ENCODE assay signal across 27 cellular contexts in genomic region chr15:88612186-88612796, GRCh38. TPM values are rescaled to one million over a fixed set of nuclear protein-coding genes. Genes with fewer than 3 reads are reported as not detected.
DNase-seq lines count a peak whose midpoint lies in the region; ATAC-seq and TF ChIP-seq lines count a peak whose summit lies in the region.
"Had no signal": no experiment of that assay in that cellular context is flagged by ENCODE, and none has a peak within 500 bp of the region (broad histone marks: within the 10 kb centered on the region; RNA-seq: fewer than 3 reads in every experiment).

No MANE protein-coding gene starts in this region.

- no peaks in the 10 kb centered on the region for H3K9me3 Mint-ChIP-seq in WTC11
- no peaks in the 10 kb centered on the region for H3K9me3 Mint-ChIP-seq in effector memory CD8-positive, alpha-beta T cell
- H3K9me3 Mint-ChIP-seq: CD8-positive, alpha-beta T cell; T-cell had no signal

- no peak overlapping the region for H2BK15ac ChIP-seq in mesenchymal stem cell (ENCODE audit: low read depth, poor library complexity, severe bottlenecking)

- H3K27ac ChIP-seq in HEK293 (ENCODE audit: extremely low read depth, low read depth, low read length) (no peak overlapping the region), mesenchymal stem cell (ENCODE audit: low read length, poor library complexity, severe bottlenecking) (no peak overlapping the region), upper lobe of right lung (no peak overlapping the region)
- H3K27ac ChIP-seq: C4-2B, SJSA1 had no signal

- H3K4ac ChIP-seq in mesenchymal stem cell (ENCODE audit: low read depth in 1 of 2, low read length in 2 of 2): no peak overlapping the region

- peak overlapping the region; percentile 56 for H4K91ac ChIP-seq in mesenchymal stem cell (ENCODE audit: low read length)

- peak overlapping the region; percentile 36 for H3K4me3 Mint-ChIP-seq in WTC11
- no peak overlapping the region for H3K4me3 Mint-ChIP-seq in effector memory CD8-positive, alpha-beta T cell
- H3K4me3 Mint-ChIP-seq: B cell; CD8-positive, alpha-beta T cell; T-cell had no signal

- H3K79me1 ChIP-seq in mesenchymal stem cell (replicated peaks; ENCODE audit: low read length, poor library complexity, severe bottlenecking): no peaks in the 10 kb centered on the region

- CTCF ChIA-PET in HEK293 (lab: Yijun Ruan, JAX) (interaction anchor here (2.6 to 5.1 kb wide), 2 partner anchors 135 to 144 kb away, joined by 9 to 22 read pairs; partner anchors contain the start of genes MRPL46 and MRPS11), WTC11 (lab: Charles Lee) (interaction anchor here (1.0 to 2.9 kb wide), 3 partner anchors 8 to 145 kb away, joined by 3 to 13 read pairs (median 8); partner anchors contain the start of genes MRPL46 and MRPS11)

- H3K4me1 ChIP-seq in HEK293 (ENCODE audit: control insufficient read depth, insufficient read depth, low read length): no peaks in the 10 kb centered on the region; the same call in 1 of the 2 replicates
- peaks cover 13% of the 10 kb centered on the region for H3K4me1 ChIP-seq in mesenchymal stem cell (ENCODE audit: control insufficient read depth, insufficient read depth, low read depth, low read length)
- no peaks in the 10 kb centered on the region for H3K4me1 ChIP-seq in upper lobe of right lung

- no peak for DNase-seq in WTC11 (ENCODE audit: low spot score)
- no peak for DNase-seq in mesenchymal stem cell
- DNase-seq in upper lobe of right lung: no peak
- DNase-seq in effector memory CD8-positive, alpha-beta T cell: no peak
- no peak for DNase-seq in NCI-H1105 treated with DMSO at 0.1 percent for 48 hours (lab: John Stamatoyannopoulos, UW)
- DNase-seq in activated naive CD4-positive, alpha-beta T cell treated with anti-CD3 and anti-CD28 coated beads, Interleukin-2, amount 50 U/mL, for 16 hours: no peak
- DNase-seq: CD8-positive, alpha-beta T cell; DMS 273 treated with DMSO at 0.1 percent for 48 hours; DMS79; GDM1; NCI-H1048; NCI-H1436; NCI-H187; NCI-H2081 treated with DMSO at 0.1 percent for 48 hours; NCI-H2171; NCI-H345; NCI-H524 treated with DMSO at 0.1 percent for 48 hours; NCI-H774; Right ventricle myocardium superior; RPMI8226; T-cell had no signal

- H2BK120ac ChIP-seq in mesenchymal stem cell (ENCODE audit: low read depth, low read length): no peak overlapping the region

- no peaks in the 10 kb centered on the region for H3K36me3 Mint-ChIP-seq in WTC11
- H3K36me3 Mint-ChIP-seq in effector memory CD8-positive, alpha-beta T cell (ENCODE audit: insufficient read depth): no peaks in the 10 kb centered on the region
- H3K36me3 Mint-ChIP-seq: CD8-positive, alpha-beta T cell had no signal

- intact Hi-C loops in upper lobe of right lung (cut with DNase I): no loop called here

- H3K4me3 ChIP-seq in HEK293 (ENCODE audit: low read depth, low read length) (no peak overlapping the region), mesenchymal stem cell (ENCODE audit: insufficient read depth in 1 of 2, low read depth in 1 of 2, low read length in 2 of 2) (no peak overlapping the region), upper lobe of right lung (no peak overlapping the region)
- H3K4me3 ChIP-seq: GM12878, HAP-1, SJSA1 had no signal

- no peak overlapping the region for H3K4me2 ChIP-seq in mesenchymal stem cell (ENCODE audit: low read length, poor library complexity, severe bottlenecking)

- H3K36me3 ChIP-seq in HEK293 (ENCODE audit: control insufficient read depth in 2 of 2, insufficient read depth in 1 of 2, low read length in 2 of 2): no peaks in the 10 kb centered on the region
- no peaks in the 10 kb centered on the region for H3K36me3 ChIP-seq in mesenchymal stem cell (ENCODE audit: control insufficient read depth in 1 of 2, insufficient read depth in 2 of 2, low read depth in 1 of 2, low read length in 2 of 2)
- H3K36me3 ChIP-seq in upper lobe of right lung: no peaks in the 10 kb centered on the region
- H3K36me3 ChIP-seq: HAP-1, SJSA1 had no signal

- no peak overlapping the region for H2AK5ac ChIP-seq in mesenchymal stem cell (ENCODE audit: low read length, severe bottlenecking)

- peak overlapping the region; percentile 89 for H3K27ac Mint-ChIP-seq in WTC11
- H3K27ac Mint-ChIP-seq in effector memory CD8-positive, alpha-beta T cell: no peak overlapping the region
- H3K27ac Mint-ChIP-seq: B cell; CD8-positive, alpha-beta T cell; T-cell had no signal

- H3K27me3 Mint-ChIP-seq in WTC11 (ENCODE audit: low read depth): peaks cover 64% of the 10 kb centered on the region
- peaks cover 34 to 70% of the 10 kb centered on the region in 2 donors for H3K27me3 Mint-ChIP-seq in effector memory CD8-positive, alpha-beta T cell

- no peak overlapping the region for H3K14ac ChIP-seq in mesenchymal stem cell (ENCODE audit: low read length in 2 of 2)

- no peak overlapping the region for H3K18ac ChIP-seq in mesenchymal stem cell (ENCODE audit: low read depth in 1 of 2, low read length in 2 of 2)

- peak overlapping the region in 1 of 2 experiments; percentile 41 for H2BK12ac ChIP-seq in mesenchymal stem cell (ENCODE audit: low read length in 2 of 2)

- no peak overlapping the region for H3K9ac ChIP-seq in mesenchymal stem cell (ENCODE audit: low read length)

- ATAC-seq in WTC11 (peak; percentile 1; the same call in 1 of the 2 replicates), upper lobe of right lung (no peak)
- ATAC-seq in effector memory CD8-positive, alpha-beta T cell (replicated peaks): no peak
- ATAC-seq: CD8-positive, alpha-beta T cell; GM12878; T-cell had no signal

- H2BK5ac ChIP-seq in mesenchymal stem cell (ENCODE audit: low read depth, low read length, poor library complexity, severe bottlenecking): no peak overlapping the region

- H3K9me3 ChIP-seq in HEK293 (ENCODE audit: control insufficient read depth, insufficient read depth, low read depth, low read length): no peaks in the 10 kb centered on the region
- H3K9me3 ChIP-seq in mesenchymal stem cell (ENCODE audit: control insufficient read depth, low read length): no peaks in the 10 kb centered on the region
- H3K9me3 ChIP-seq in upper lobe of right lung: no peaks in the 10 kb centered on the region
- H3K9me3 ChIP-seq: HAP-1, SJSA1 had no signal

- no peak overlapping the region for H2AFZ ChIP-seq in mesenchymal stem cell (ENCODE audit: low read depth, low read length)

- peaks cover 80% of the 10 kb centered on the region for H3K4me1 Mint-ChIP-seq in WTC11
- H3K4me1 Mint-ChIP-seq in effector memory CD8-positive, alpha-beta T cell (ENCODE audit: low read depth in 2 of 2): no peaks in the 10 kb centered on the region
- H3K4me1 Mint-ChIP-seq: B cell, T-cell had no signal

- H3K27me3 ChIP-seq in mesenchymal stem cell (ENCODE audit: control insufficient read depth in 1 of 2, insufficient read depth in 1 of 2, low read length in 2 of 2) (peaks cover 24 to 27% of the 10 kb centered on the region in 2 experiments), upper lobe of right lung (peaks cover 3% of the 10 kb centered on the region)

- POLR2A ChIA-PET in HEK293 (lab: Yijun Ruan, JAX): interaction anchor here (1.3 kb wide), 1 partner anchor 145 kb away, joined by 4 read pairs; the partner anchor contains the start of genes MRPL46 and MRPS11
- POLR2A ChIA-PET in WTC11 (lab: Charles Lee): interaction anchor here (1.3 kb wide), 1 partner anchor 156 kb away, joined by 3 read pairs; no protein-coding TSS in a partner anchor

- peak overlapping the region; percentile 31 for H4K8ac ChIP-seq in mesenchymal stem cell (ENCODE audit: low read length)

- TF ChIP-seq CTCF in HEK293 (tag by site-specific recombination; IDR thresholded peaks at IDR 0.05): no peak
- TF ChIP-seq CTCF in WTC11 (IDR thresholded peaks at IDR 0.05): no peak
- no peak for TF ChIP-seq CTCF in upper lobe of right lung (IDR thresholded peaks at IDR 0.05)

- no peak overlapping the region for H3K23ac ChIP-seq in mesenchymal stem cell (ENCODE audit: low read length in 2 of 2)

- WGBS in mesenchymal stem cell: 73% methylated on average over 7 of the region's 7 CpGs

TF ChIP-seq in HEK293, 187 proteins besides CTCF, POLR2A, EP300 and RAD21 (continues in another document):
- TF ChIP-seq HOXC10 (CRISPR knock-in tag; IDR thresholded peaks at IDR 0.05): no peak

TF ChIP-seq in WTC11, 78 proteins besides CTCF, POLR2A, EP300 and RAD21 (continues in another document):
- no peak for TF ChIP-seq OVOL2 (CRISPR knock-in tag; IDR thresholded peaks at IDR 0.05; ENCODE audit: borderline replicate concordance)
- no peak for TF ChIP-seq ZNF396 (CRISPR knock-in tag; IDR thresholded peaks at IDR 0.05; ENCODE audit: borderline replicate concordance)
- no peak for TF ChIP-seq NFATC4 (CRISPR knock-in tag; IDR thresholded peaks at IDR 0.05)
- no peak for TF ChIP-seq AR (CRISPR knock-in tag; IDR thresholded peaks at IDR 0.05)
- no peak for TF ChIP-seq NFYB (CRISPR knock-in tag; conservative IDR thresholded peaks at IDR 0.05; ENCODE audit: low read depth)

RNA-seq across cellular contexts. Expression of gene AEN, which starts 8.8 kb away (rescaled TPM):
- total RNA-seq in WTC11 (2021) (118 to 183 TPM (median 125 TPM) in 3 replicates), upper lobe of right lung (34.6 TPM)
- 26.2 TPM for polyA plus RNA-seq in mesenchymal stem cell (2013, experiment 1 of 2)
- 25.8 TPM for polyA plus RNA-seq in mesenchymal stem cell (2013, experiment 2 of 2)

RNA-seq across cellular contexts. Expression of gene ISG20, which starts 26.5 kb away (rescaled TPM):
- total RNA-seq in WTC11 (2021) (3.8 to 5.6 TPM (median 4.5 TPM) in 3 replicates), upper lobe of right lung (34.9 TPM)
- 3.3 TPM for polyA plus RNA-seq in mesenchymal stem cell (2013, experiment 1 of 2)
- polyA plus RNA-seq in mesenchymal stem cell (2013, experiment 2 of 2): 3.6 TPM

Comparison
In these comparisons a context has a peak if more than half of its experiments do, and no peak if none do; other contexts are left out.
1. Of the 8 proteins assayed by ChIP-seq in both HEK293 and WTC11: peak only in HEK293: ZNF121; only in WTC11: none; in both: none; in neither: 7.